Comparison of ENCODE assay signal across 8 cellular contexts in genomic region chr6:4936681-4937041, GRCh38.
DNase-seq lines count a peak whose midpoint lies in the region; ATAC-seq and TF ChIP-seq lines count a peak whose summit lies in the region.

No MANE protein-coding gene starts in this region.

- no peaks in the 10 kb centered on the region for H3K9me3 ChIP-seq in mesenchymal stem cell (ENCODE audit: control insufficient read depth, low read length)

- H2BK120ac ChIP-seq in mesenchymal stem cell (ENCODE audit: low read depth, low read length): no peak overlapping the region

- no peak for ATAC-seq in activated T-helper 17 cell treated with anti-CD3 and anti-CD28 coated beads, Interleukin-2, amount 50 U/mL, for 72 hours (replicated peaks)
- no peak for ATAC-seq in esophagus mucosa

- no peak overlapping the region for H3K18ac ChIP-seq in mesenchymal stem cell (ENCODE audit: low read depth in 1 of 2, low read length in 2 of 2)

- no peak overlapping the region for H2AFZ ChIP-seq in mesenchymal stem cell (ENCODE audit: low read depth, low read length)

- H3K27ac Mint-ChIP-seq in activated T-helper 17 cell treated with anti-CD3 and anti-CD28 coated beads, Interleukin-2, amount 50 U/mL, for 72 hours: no peak overlapping the region

- no peak overlapping the region for H2BK12ac ChIP-seq in mesenchymal stem cell (ENCODE audit: low read length in 2 of 2)

- H2BK5ac ChIP-seq in mesenchymal stem cell (ENCODE audit: low read depth, low read length, poor library complexity, severe bottlenecking): no peak overlapping the region

- H3K4ac ChIP-seq in mesenchymal stem cell (ENCODE audit: low read depth in 1 of 2, low read length in 2 of 2): no peak overlapping the region

- H3K4me3 Mint-ChIP-seq in activated T-helper 17 cell treated with anti-CD3 and anti-CD28 coated beads, Interleukin-2, amount 50 U/mL, for 72 hours: no peak overlapping the region

- H3K9me3 Mint-ChIP-seq in activated T-helper 17 cell treated with anti-CD3 and anti-CD28 coated beads, Interleukin-2, amount 50 U/mL, for 72 hours: no peaks in the 10 kb centered on the region

- H4K91ac ChIP-seq in mesenchymal stem cell (ENCODE audit: low read length): no peak overlapping the region

- peaks cover 6 to 12% of the 10 kb centered on the region in 2 experiments for H3K36me3 ChIP-seq in mesenchymal stem cell (ENCODE audit: control insufficient read depth in 1 of 2, insufficient read depth in 2 of 2, low read depth in 1 of 2, low read length in 2 of 2)

- H3K4me3 ChIP-seq in mesenchymal stem cell (ENCODE audit: insufficient read depth in 1 of 2, low read depth in 1 of 2, low read length in 2 of 2): no peak overlapping the region

- no peak overlapping the region for H3K23ac ChIP-seq in mesenchymal stem cell (ENCODE audit: low read length in 2 of 2)

- no peak overlapping the region for H3K9ac ChIP-seq in mesenchymal stem cell (ENCODE audit: low read length)

- no peak overlapping the region for H3K27ac ChIP-seq in mesenchymal stem cell (ENCODE audit: low read length, poor library complexity, severe bottlenecking)

- peaks cover 50% of the 10 kb centered on the region for H3K79me1 ChIP-seq in mesenchymal stem cell (replicated peaks; ENCODE audit: low read length, poor library complexity, severe bottlenecking)

- peak; percentile 60 for TF ChIP-seq CTCF in GM12872 (IDR thresholded peaks at IDR 0.05; ENCODE audit: insufficient read depth, low read depth, low read length)

- H3K14ac ChIP-seq in mesenchymal stem cell (ENCODE audit: low read length in 2 of 2): no peak overlapping the region

- peak; percentile 50 for DNase-seq in AG08395 (ENCODE audit: low spot score)
- DNase-seq in NCI-H526 (lab: John Stamatoyannopoulos, UW): peak; percentile 8 to 62
- peak; percentile 68 for DNase-seq in cerebellar cortex (ENCODE audit: low spot score)
- DNase-seq in mesenchymal stem cell: peak; percentile 63
- no peak for DNase-seq in activated CD4-positive, alpha-beta T cell treated with anti-CD3 and anti-CD28 coated beads for 1 hour

- H2BK15ac ChIP-seq in mesenchymal stem cell (ENCODE audit: low read depth, poor library complexity, severe bottlenecking): no peak overlapping the region

- no peaks in the 10 kb centered on the region for H3K27me3 Mint-ChIP-seq in activated T-helper 17 cell treated with anti-CD3 and anti-CD28 coated beads, Interleukin-2, amount 50 U/mL, for 72 hours

- no peaks in the 10 kb centered on the region for H3K27me3 ChIP-seq in mesenchymal stem cell (ENCODE audit: control insufficient read depth in 1 of 2, insufficient read depth in 1 of 2, low read length in 2 of 2)

- peaks cover 10% of the 10 kb centered on the region for H3K4me1 ChIP-seq in mesenchymal stem cell (ENCODE audit: control insufficient read depth, insufficient read depth, low read depth, low read length)

- no peak overlapping the region for H4K8ac ChIP-seq in mesenchymal stem cell (ENCODE audit: low read length)

- no CpG with 5 or more reads among the region's 4 CpGs for WGBS in mesenchymal stem cell

- H3K36me3 Mint-ChIP-seq in activated T-helper 17 cell treated with anti-CD3 and anti-CD28 coated beads, Interleukin-2, amount 50 U/mL, for 72 hours (ENCODE audit: low read depth): peaks cover 44% of the 10 kb centered on the region

- H3K4me2 ChIP-seq in mesenchymal stem cell (ENCODE audit: low read length, poor library complexity, severe bottlenecking): no peak overlapping the region

- H2AK5ac ChIP-seq in mesenchymal stem cell (ENCODE audit: low read length, severe bottlenecking): no peak overlapping the region

- peaks cover 41% of the 10 kb centered on the region for H3K4me1 Mint-ChIP-seq in activated T-helper 17 cell treated with anti-CD3 and anti-CD28 coated beads, Interleukin-2, amount 50 U/mL, for 72 hours
